8 cellular contexts compared by ENCODE assay signal in the genomic region with DNA sequence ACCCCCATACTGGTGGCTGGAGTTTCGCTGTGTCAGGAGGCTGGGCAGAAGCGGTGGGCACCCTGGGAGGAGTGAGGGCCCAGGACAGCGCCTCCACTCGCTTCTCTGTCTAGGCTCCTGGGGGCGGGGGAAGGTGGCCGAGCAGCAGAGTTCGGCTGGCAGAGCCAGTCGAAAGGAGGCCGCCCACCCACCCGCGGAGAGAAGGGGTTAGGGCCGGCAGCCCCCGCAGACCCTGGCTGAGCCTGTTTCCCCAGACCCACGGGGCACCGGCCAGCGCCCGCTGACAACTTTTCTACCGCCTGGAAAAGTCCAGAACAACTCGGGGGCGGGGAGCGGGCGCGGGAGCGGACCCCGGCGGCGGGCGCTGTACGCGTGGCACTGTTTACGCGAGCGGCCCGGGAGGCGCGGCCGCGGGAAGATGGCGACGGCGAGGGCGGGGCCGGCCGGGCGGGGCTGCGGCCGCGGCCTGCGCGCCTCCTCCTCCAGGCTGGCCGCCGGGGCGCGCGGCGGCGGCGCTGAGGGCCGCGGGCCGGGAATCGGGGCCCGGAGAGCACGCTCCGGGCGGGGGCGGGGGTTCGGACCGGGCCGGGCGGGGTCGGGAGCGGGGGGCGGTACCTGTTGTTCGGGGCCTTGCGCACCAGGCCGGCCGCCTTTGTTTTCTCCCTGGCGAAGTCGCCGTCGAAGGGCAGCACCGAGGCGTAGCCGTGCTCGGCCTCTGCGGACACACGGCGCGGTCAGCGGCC. TPM values are rescaled to one million over a fixed set of nuclear protein-coding genes. Genes with fewer than 3 reads are reported as not detected.
A peak's percentile ranks its signal among the peaks of the same experiment; 100 is the strongest.
DNase-seq lines count a peak whose midpoint lies in the region; ATAC-seq and TF ChIP-seq lines count a peak whose summit lies in the region.

No MANE protein-coding gene starts in this region.

- in situ Hi-C loops in KBM-7 (cut with MboI; ENCODE audit: low pct_unique_long_range_greater_than_20kb, low sequenced_read_pairs): no loop called here

- peak overlapping the region; percentile 67 for H3K4me3 ChIP-seq in lower leg skin (ENCODE audit: low read depth, poor library complexity, severe bottlenecking)

- peaks cover 34% of the 10 kb centered on the region for H3K4me1 Mint-ChIP-seq in dendritic cell treated with granulocyte-macrophage colony-stimulating factor and Interleukin-4, amounts not matched to agents 40 ng/mL and 50 ng/mL, for 4 days (ENCODE audit: low read depth)

- ATAC-seq in HG03442 (IDR thresholded peaks at IDR 0.05; ENCODE audit: unreplicated experiment): peak; percentile 20

- TF ChIP-seq POLR2A in lower leg skin (IDR thresholded peaks at IDR 0.05): no peak

- WGBS in lower leg skin, 2 donors: 0 to 1% methylated on average over 4 to 31 of the region's 91 CpGs

- no peak for TF ChIP-seq CTCF in lower leg skin (IDR thresholded peaks at IDR 0.05)

- H3K36me3 Mint-ChIP-seq in dendritic cell treated with granulocyte-macrophage colony-stimulating factor and Interleukin-4, amounts not matched to agents 40 ng/mL and 50 ng/mL, for 4 days (ENCODE audit: low read depth): peaks cover 47% of the 10 kb centered on the region

- H3K9me3 Mint-ChIP-seq in dendritic cell treated with granulocyte-macrophage colony-stimulating factor and Interleukin-4, amounts not matched to agents 40 ng/mL and 50 ng/mL, for 4 days: no peaks in the 10 kb centered on the region

- no peak overlapping the region for H3K27ac Mint-ChIP-seq in dendritic cell treated with granulocyte-macrophage colony-stimulating factor and Interleukin-4, amounts not matched to agents 40 ng/mL and 50 ng/mL, for 4 days

- no peaks in the 10 kb centered on the region for H3K27me3 Mint-ChIP-seq in dendritic cell treated with granulocyte-macrophage colony-stimulating factor and Interleukin-4, amounts not matched to agents 40 ng/mL and 50 ng/mL, for 4 days

- intact Hi-C loops in dendritic cell treated with granulocyte-macrophage colony-stimulating factor and Interleukin-4, amounts not matched to agents 40 ng/mL and 50 ng/mL, for 4 days (cut with micrococcal nuclease): loop anchor here (5.0 kb wide), 1 partner anchor 156 kb away; a partner anchor contains a TSS
- intact Hi-C loops in lower leg skin (cut with DNase I; ENCODE audit: low total_unique reads): no loop called here

- DNase-seq in NCI-H2227 (lab: John Stamatoyannopoulos, UW; ENCODE audit: unreplicated experiment) (peak; percentile 33), NCI-H2227 treated with DMSO at 0.1 percent for 48 hours (lab: John Stamatoyannopoulos, UW) (no peak), lower leg skin (ENCODE audit: low spot score in 2 of 2) (peak in 1 of 2 donors; percentile 87), KBM-7 (no peak)
- peak in 3 of 4 experiments; percentile 18 to 31 (median 26) for DNase-seq in activated CD4-positive, CD25-positive, alpha-beta regulatory T cell (lab: John Stamatoyannopoulos, UW)
- peak; percentile 43 to 49 for DNase-seq in stimulated activated CD8-positive, alpha-beta memory T cell treated with anti-CD3 and anti-CD28 coated beads, Interleukin-15, amount 100 ng/mL, for 48 hours (ENCODE audit: low read depth in 2 of 2)

- H3K4me3 Mint-ChIP-seq in dendritic cell treated with granulocyte-macrophage colony-stimulating factor and Interleukin-4, amounts not matched to agents 40 ng/mL and 50 ng/mL, for 4 days: peak overlapping the region; percentile 80

RNA-seq across cellular contexts. Expression of a gene that starts 0.6 kb away (rescaled TPM):
- 10 to 100 TPM; 33.3 to 62.6 (median 47.6) TPM for total RNA-seq in lower leg skin

RNA-seq across cellular contexts. Expression of a gene that starts 19.4 kb away (rescaled TPM):
- total RNA-seq in lower leg skin: 10 to 100 TPM in 3 of 4 donors, 1 to 10 TPM in 1; 6.8 to 15.3 (median 12.4) TPM

RNA-seq across cellular contexts. Expression of a gene that starts 19.4 kb away (rescaled TPM):
- 1 to 10 TPM in 2 of 4 donors, under 1 TPM in 2; 0.30 to 3.3 (median 0.89) TPM for total RNA-seq in lower leg skin

Comparison
In these comparisons a context has a peak if more than half of its experiments do, and no peak if none do; other contexts are left out.
1. DNase-seq: peak in NCI-H2227 (single experiment), activated CD4-positive, CD25-positive, alpha-beta regulatory T cell (3 of 4) and stimulated activated CD8-positive, alpha-beta memory T cell treated with anti-CD3 and anti-CD28 coated beads, Interleukin-15, amount 100 ng/mL, for 48 hours (2 of 2); none in NCI-H2227 treated with DMSO at 0.1 percent for 48 hours (single experiment) and KBM-7 (single experiment).